In genomic region chr5:57172466-57172961, GRCh38 we compare ENCODE assay signal across 8 cellular contexts. TPM values are rescaled to one million over a fixed set of nuclear protein-coding genes. Genes with fewer than 3 reads are reported as not detected.
DNase-seq lines count a peak whose midpoint lies in the region; ATAC-seq, FAIRE-seq and TF ChIP-seq lines count a peak whose summit lies in the region.

No MANE protein-coding gene starts in this region.

- no peaks in the 10 kb centered on the region for H3K9me3 ChIP-seq in Panc1 (ENCODE audit: control insufficient read depth, insufficient read depth, low read depth, low read length)
- H3K9me3 ChIP-seq in lower lobe of right lung = no peaks in the 10 kb centered on the region
- no peaks in the 10 kb centered on the region for H3K9me3 ChIP-seq in tibial nerve

- ATAC-seq in Panc1 (no peak), lower lobe of right lung (no peak)

- POLR2A ChIA-PET in Panc1 (lab: Charles Lee) = no interaction called here

- BruUV-seq in Panc1 (replicated peaks; lab: Mats Ljungman, UMichigan) = TSS peak; percentile 96

- WGBS in tibial nerve, 2 donors = 3 to 4% methylated on average over 12 of the region's 12 CpGs

- H3K36me3 ChIP-seq in Panc1 (ENCODE audit: control insufficient read depth, insufficient read depth, low read length) (peaks cover 17% of the 10 kb centered on the region), bronchial epithelial cell (ENCODE audit: control insufficient read depth, insufficient read depth, low read length) (no peaks in the 10 kb centered on the region), lower lobe of right lung (no peaks in the 10 kb centered on the region), tibial nerve (no peaks in the 10 kb centered on the region)

- H3K4me1 ChIP-seq in Panc1 (ENCODE audit: control insufficient read depth, insufficient read depth, low read length) (peaks cover 7% of the 10 kb centered on the region; the same call in 1 of the 2 replicates), lower lobe of right lung (peaks cover 21% of the 10 kb centered on the region), tibial nerve (peaks cover 0 to 27% (median 4%) of the 10 kb centered on the region in 4 donors)

- in situ Hi-C loops in Panc1 (cut with HindIII; ENCODE audit: low pct_unique_long_range_greater_than_20kb, low sequenced_read_pairs) = no loop called here

- no peak for TF ChIP-seq POLR2A in tibial nerve (IDR thresholded peaks at IDR 0.05)

- intact Hi-C loops in Panc1 (cut with micrococcal nuclease; ENCODE audit: unreplicated experiment) = no loop called here
- intact Hi-C loops in lower lobe of right lung (cut with DNase I) = no loop called here

- TF ChIP-seq CTCF in Panc1 (IDR thresholded peaks at IDR 0.05) = no peak
- TF ChIP-seq CTCF in bronchial epithelial cell (IDR thresholded peaks at IDR 0.05; ENCODE audit: insufficient read depth, low read length, severe bottlenecking) = no peak
- no peak for TF ChIP-seq CTCF in lower lobe of right lung (IDR thresholded peaks at IDR 0.05)
- no peak for TF ChIP-seq CTCF in tibial nerve (IDR thresholded peaks at IDR 0.05)

- no peak for FAIRE-seq in bronchial epithelial cell (lab: Jason Lieb, UNC)

- peak overlapping the region; percentile 85 for H3K27ac ChIP-seq in Panc1 (ENCODE audit: low read length)
- H3K27ac ChIP-seq in lower lobe of right lung = peak overlapping the region; percentile 98
- peak overlapping the region; percentile 98 to 100 (median 99) for H3K27ac ChIP-seq in tibial nerve

- H3K27me3 ChIP-seq in Panc1 (ENCODE audit: control insufficient read depth, insufficient read depth, low read length) (no peaks in the 10 kb centered on the region), bronchial epithelial cell (ENCODE audit: control insufficient read depth, insufficient read depth, low read length) (no peaks in the 10 kb centered on the region), lower lobe of right lung (ENCODE audit: low read depth) (no peaks in the 10 kb centered on the region), tibial nerve (no peaks in the 10 kb centered on the region)

- peak; percentile 16 for DNase-seq in activated T-cell treated with anti-CD3 and anti-CD28 coated beads for 24 hours (ENCODE audit: low read depth)
- DNase-seq in activated T-cell treated with anti-CD3 and anti-CD28 coated beads for 4 hours = no peak
- no peak for DNase-seq in Panc1 (ENCODE audit: low read depth, low spot score)
- peak; percentile 55 for DNase-seq in bronchial epithelial cell (ENCODE audit: low read depth)
- DNase-seq in lower lobe of right lung = no peak
- DNase-seq in tibial nerve (ENCODE audit: low spot score in 2 of 2) = no peak
- DNase-seq in DMS114 treated with DMSO at 0.1 percent for 48 hours (lab: John Stamatoyannopoulos, UW; ENCODE audit: unreplicated experiment) = no peak
- no peak for DNase-seq in activated CD8-positive, alpha-beta memory T cell treated with anti-CD3 and anti-CD28 coated beads for 24 hours

- CTCF ChIA-PET in Panc1 (lab: Charles Lee) = no interaction called here

- peak overlapping the region; percentile 98 for H3K4me3 ChIP-seq in Panc1 (ENCODE audit: low read depth in 2 of 2, low read length in 2 of 2)
- H3K4me3 ChIP-seq in bronchial epithelial cell (ENCODE audit: low read depth, low read length) = peak overlapping the region; percentile 99
- H3K4me3 ChIP-seq in lower lobe of right lung = peak overlapping the region; percentile 86
- peak overlapping the region; percentile 81 to 98 (median 85) for H3K4me3 ChIP-seq in tibial nerve

- TF ChIP-seq EP300 in tibial nerve (IDR thresholded peaks at IDR 0.05) = no peak

RNA-seq across cellular contexts. Expression of gene GPBP1, which starts 1.3 kb away (rescaled TPM):
- total RNA-seq in Panc1 (2021; ENCODE audit: unreplicated experiment) (54.4 TPM), bronchial epithelial cell (84.2 and 87.3 TPM in 2 replicates), lower lobe of right lung (70.6 TPM), tibial nerve (100 to 1,000 TPM in 1 of 4 donors, 10 to 100 TPM in 3; 74.3 to 107 (median 84.9) TPM)
- polyA plus RNA-seq in Panc1 (2012; ENCODE audit: insufficient read length) = 23.9 TPM

Comparison
In these comparisons a context has a peak if more than half of its experiments do, and no peak if none do; other contexts are left out.
1. DNase-seq: peak in activated T-cell treated with anti-CD3 and anti-CD28 coated beads for 24 hours (single experiment) and bronchial epithelial cell (single experiment); none in activated T-cell treated with anti-CD3 and anti-CD28 coated beads for 4 hours (single experiment), Panc1 (single experiment), lower lobe of right lung (single experiment), tibial nerve (0 of 2), DMS114 treated with DMSO at 0.1 percent for 48 hours (single experiment) and activated CD8-positive, alpha-beta memory T cell treated with anti-CD3 and anti-CD28 coated beads for 24 hours (single experiment).
2. Peak in every context shown above with its lines, with median percentiles within 50 percentile points of each other: H3K27ac ChIP-seq and H3K4me3 ChIP-seq.